ENCODE assay signal across 32 cellular contexts in the genomic region with DNA sequence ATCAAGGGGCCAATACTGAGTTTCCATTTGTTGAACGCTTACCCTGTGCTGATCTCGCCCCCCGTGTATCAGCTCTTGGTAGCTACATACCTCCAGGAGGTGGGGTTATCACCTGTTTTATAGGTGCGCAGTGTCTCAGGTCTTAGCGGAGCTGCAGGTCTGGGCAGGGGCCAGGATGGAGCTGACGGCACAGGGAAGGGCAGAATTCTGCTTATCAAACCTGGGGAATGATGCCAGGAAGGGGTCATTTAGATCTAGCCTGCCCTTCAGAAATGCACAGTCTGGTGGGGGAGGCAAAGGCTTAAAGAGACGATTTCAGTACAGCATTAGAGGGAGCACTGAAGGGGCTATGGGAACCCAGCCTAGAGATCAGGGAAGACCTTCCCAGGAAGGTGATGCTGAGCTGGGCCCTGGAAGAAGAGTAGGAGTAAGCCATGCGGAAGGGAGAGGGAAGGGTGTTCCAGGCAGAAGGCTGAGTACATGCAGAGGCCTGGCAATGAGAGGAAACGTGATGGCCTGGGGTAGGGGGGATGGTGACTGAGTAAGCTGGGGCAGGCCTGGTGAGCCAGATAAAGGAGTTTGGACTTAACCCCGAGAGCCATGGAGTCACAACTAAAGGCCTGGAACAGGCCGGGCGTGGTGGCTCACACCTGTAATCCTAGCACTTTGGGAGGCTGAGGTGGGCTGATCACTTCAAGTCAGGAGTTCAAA. TPM values are rescaled to one million over a fixed set of nuclear protein-coding genes. Genes with fewer than 3 reads are reported as not detected.
DNase-seq lines count a peak whose midpoint lies in the region; ATAC-seq and TF ChIP-seq lines count a peak whose summit lies in the region.
"Had no signal": no experiment of that assay in that cellular context is flagged by ENCODE, and none has a peak within 500 bp of the region (broad histone marks: within the 10 kb centered on the region; RNA-seq: fewer than 3 reads in every experiment).

No MANE protein-coding gene starts in this region.

- no peak for TF ChIP-seq CTCF in right atrium auricular region (IDR thresholded peaks at IDR 0.05)
- TF ChIP-seq CTCF in foreskin keratinocyte (conservative IDR thresholded peaks at IDR 0.05) = no peak
- no peak for TF ChIP-seq CTCF in type B pancreatic cell (conservative IDR thresholded peaks at IDR 0.05)

- intact Hi-C loops in left cardiac atrium (cut with DNase I) = no loop called here

- no peaks in the 10 kb centered on the region for H3K9me3 ChIP-seq in right atrium auricular region
- H3K9me3 ChIP-seq: thyroid gland had no signal

- H3K27ac ChIP-seq in right atrium auricular region (no peak overlapping the region), foreskin keratinocyte (peak overlapping the region; percentile 42)
- H3K27ac ChIP-seq: SK-N-MC, thyroid gland had no signal

- H3K4me3 Mint-ChIP-seq in type B pancreatic cell = peak overlapping the region; percentile 44
- H3K4me3 Mint-ChIP-seq: activated CD4-positive, alpha-beta T cell treated with anti-CD3 and anti-CD28 coated beads for 36 hours; activated CD8-positive, alpha-beta T cell treated with anti-CD3 and anti-CD28 coated beads, Interleukin-2, amount 10 ng/mL, durations not matched to agents 7 days and 5 days; activated naive CD8-positive, alpha-beta T cell; CD4-positive, CD25-positive, alpha-beta regulatory T cell; naive B cell; stimulated activated naive CD8-positive, alpha-beta T cell treated with anti-CD3 and anti-CD28 coated beads, Interleukin-15, amount 100 ng/mL, for 72 hours; T-helper 17 cell had no signal

- H3K4me1 ChIP-seq in right atrium auricular region = peaks cover 0 to 12% of the 10 kb centered on the region in 2 donors
- peaks cover 39% of the 10 kb centered on the region for H3K4me1 ChIP-seq in foreskin keratinocyte

- ATAC-seq in left cardiac atrium (no peak), foreskin keratinocyte (peak; percentile 20)
- ATAC-seq: activated CD4-positive, alpha-beta T cell treated with anti-CD3 and anti-CD28 coated beads for 36 hours; activated CD8-positive, alpha-beta T cell treated with anti-CD3 and anti-CD28 coated beads, Interleukin-2, amount 10 ng/mL, durations not matched to agents 7 days and 5 days; left ventricle myocardium superior; stimulated activated naive CD8-positive, alpha-beta T cell treated with anti-CD3 and anti-CD28 coated beads, Interleukin-15, amount 100 ng/mL, for 72 hours; T-helper 17 cell had no signal

- no peak overlapping the region for H3K4me3 ChIP-seq in right atrium auricular region
- H3K4me3 ChIP-seq: SK-N-MC, thyroid gland had no signal

- no peaks in the 10 kb centered on the region for H3K27me3 ChIP-seq in right atrium auricular region
- no peaks in the 10 kb centered on the region for H3K27me3 ChIP-seq in foreskin keratinocyte
- H3K27me3 ChIP-seq: thyroid gland had no signal

- H3K27ac Mint-ChIP-seq in type B pancreatic cell = peak overlapping the region; percentile 79
- H3K27ac Mint-ChIP-seq: activated CD4-positive, alpha-beta T cell treated with anti-CD3 and anti-CD28 coated beads for 36 hours; activated CD8-positive, alpha-beta T cell treated with anti-CD3 and anti-CD28 coated beads, Interleukin-2, amount 10 ng/mL, durations not matched to agents 7 days and 5 days; activated naive CD8-positive, alpha-beta T cell; T-helper 17 cell had no signal

- no peaks in the 10 kb centered on the region for H3K36me3 Mint-ChIP-seq in type B pancreatic cell
- H3K36me3 Mint-ChIP-seq: activated naive CD8-positive, alpha-beta T cell; CD4-positive, CD25-positive, alpha-beta regulatory T cell had no signal

- peaks cover 17% of the 10 kb centered on the region for H3K4me1 Mint-ChIP-seq in type B pancreatic cell (ENCODE audit: unreplicated experiment)
- H3K4me1 Mint-ChIP-seq: activated CD4-positive, alpha-beta T cell treated with anti-CD3 and anti-CD28 coated beads for 36 hours; CD4-positive, CD25-positive, alpha-beta regulatory T cell; T-helper 17 cell had no signal

- peaks cover 5% of the 10 kb centered on the region for H3K36me3 ChIP-seq in right atrium auricular region

- peaks cover 2% of the 10 kb centered on the region for H3K27me3 Mint-ChIP-seq in type B pancreatic cell
- H3K27me3 Mint-ChIP-seq: activated CD4-positive, alpha-beta T cell treated with anti-CD3 and anti-CD28 coated beads for 36 hours; naive B cell; stimulated activated naive CD8-positive, alpha-beta T cell treated with anti-CD3 and anti-CD28 coated beads, Interleukin-15, amount 100 ng/mL, for 72 hours had no signal

- DNase-seq in left cardiac atrium = peak; percentile 9
- no peak for DNase-seq in right atrium auricular region (ENCODE audit: low spot score)
- DNase-seq in foreskin keratinocyte = peak; percentile 73 to 86
- no peak for DNase-seq in type B pancreatic cell (ENCODE audit: extremely low spot score, unreplicated experiment)
- DNase-seq in NCI-H1105 treated with DMSO at 0.1 percent for 48 hours (lab: John Stamatoyannopoulos, UW) = no peak
- DNase-seq in NOMO-1 treated with dmso at 0.1 percent for 144 hours (lab: John Stamatoyannopoulos, UW; ENCODE audit: unreplicated experiment) = no peak
- DNase-seq: activated CD4-positive, alpha-beta T cell treated with anti-CD3 and anti-CD28 coated beads for 36 hours; activated CD8-positive, alpha-beta T cell treated with anti-CD3 and anti-CD28 coated beads, Interleukin-2, amount 10 ng/mL, durations not matched to agents 7 days and 5 days; activated effector memory CD4-positive, alpha-beta T cell treated with Interleukin-2 at 50 U/mL for 16 hours; CD4-positive, CD25-positive, alpha-beta regulatory T cell; central memory CD4-positive, alpha-beta T cell; dermis blood vessel endothelial cell; GOT3; Karpas-422; left ventricle myocardium superior; naive B cell; NCI-H1436; NCI-H2107; NCI-H774; small intestine; stimulated activated CD4-positive, alpha-beta T cell treated with anti-CD3 and anti-CD28 coated beads, Interleukin-1b, Interleukin-23, amount 100 ng/mL, for 48 hours; stimulated activated CD8-positive, alpha-beta memory T cell treated with anti-CD3 and anti-CD28 coated beads, Interleukin-4, amount 100 ng/mL, for 48 hours; stimulated activated naive CD8-positive, alpha-beta T cell treated with anti-CD3 and anti-CD28 coated beads, Interleukin-15, amount 100 ng/mL, for 72 hours; T-helper 17 cell; thyroid gland had no signal

- H3K9me3 Mint-ChIP-seq in type B pancreatic cell = no peaks in the 10 kb centered on the region
- H3K9me3 Mint-ChIP-seq: CD4-positive, CD25-positive, alpha-beta regulatory T cell; naive B cell; stimulated activated naive CD8-positive, alpha-beta T cell treated with anti-CD3 and anti-CD28 coated beads, Interleukin-15, amount 100 ng/mL, for 72 hours had no signal

RNA-seq across cellular contexts. Expression of gene OLFML2A, which starts 31.5 kb away (rescaled TPM):
- total RNA-seq in left cardiac atrium = 10 to 100 TPM; 19.4 to 24.6 TPM
- 10 to 100 TPM; 41.2 to 53.2 TPM for total RNA-seq in right atrium auricular region
- 1.3 and 3.1 TPM in 2 replicates for total RNA-seq in foreskin keratinocyte
- polyA plus RNA-seq in foreskin keratinocyte = 0.51 and 1.5 TPM in 2 replicates
- 6.3 and 10.8 TPM in 2 replicates for total RNA-seq in type B pancreatic cell (ENCODE audit: low replicate concordance)
- total RNA-seq: activated CD8-positive, alpha-beta T cell treated with anti-CD3 and anti-CD28 coated beads, Interleukin-2, amount 10 ng/mL, durations not matched to agents 7 days and 5 days; CD4-positive, CD25-positive, alpha-beta regulatory T cell; T-helper 17 cell had no signal
- polyA plus RNA-seq: CD4-positive, CD25-positive, alpha-beta regulatory T cell had no signal

RNA-seq across cellular contexts. Expression of gene NR6A1, which starts 37.3 kb away (rescaled TPM):
- total RNA-seq in left cardiac atrium = 1 to 10 TPM; 1.2 to 1.3 TPM
- total RNA-seq in right atrium auricular region = 1 to 10 TPM; 1.9 to 2.6 TPM
- 0.68 and 1.0 TPM in 2 replicates for total RNA-seq in foreskin keratinocyte
- polyA plus RNA-seq in foreskin keratinocyte = 0.18 and 0.39 TPM in 2 replicates
- 6.5 and 10.0 TPM in 2 replicates for total RNA-seq in type B pancreatic cell (ENCODE audit: low replicate concordance)
- polyA plus RNA-seq: CD4-positive, CD25-positive, alpha-beta regulatory T cell had no signal

RNA-seq across cellular contexts. Expression of gene WDR38, which starts 44.9 kb away (rescaled TPM):
- total RNA-seq in left cardiac atrium (not detected), right atrium auricular region (not detected), foreskin keratinocyte (not detected in 2 replicates), type B pancreatic cell (ENCODE audit: low replicate concordance) (0.75 TPM in 1 of 2 replicates, not detected in the other)
- not detected in 2 replicates for polyA plus RNA-seq in foreskin keratinocyte
- total RNA-seq: A172; activated CD4-positive, alpha-beta T cell treated with anti-CD3 and anti-CD28 coated beads for 36 hours; activated CD8-positive, alpha-beta T cell treated with anti-CD3 and anti-CD28 coated beads, Interleukin-2, amount 10 ng/mL, durations not matched to agents 7 days and 5 days; CD4-positive, CD25-positive, alpha-beta regulatory T cell; Daoy; dermis blood vessel endothelial cell; glomerular endothelial cell; left ventricle myocardium superior; osteoblast; renal cortical epithelial cell; T-helper 17 cell had no signal
- polyA plus RNA-seq: CD4-positive, CD25-positive, alpha-beta regulatory T cell; small intestine had no signal

RNA-seq across cellular contexts. Expression of gene RPL35, which starts 53.4 kb away (rescaled TPM):
- total RNA-seq in left cardiac atrium (100 to 1,000 TPM; 814 to 826 TPM), right atrium auricular region (1,000 to 10,000 TPM in 1 of 2 donors, 100 to 1,000 TPM in 1; 846 to 1,378 TPM), foreskin keratinocyte (2,922 and 2,928 TPM in 2 replicates), type B pancreatic cell (ENCODE audit: low replicate concordance) (1,370 and 1,381 TPM in 2 replicates)
- 4,502 and 4,687 TPM in 2 replicates for polyA plus RNA-seq in foreskin keratinocyte

RNA-seq across cellular contexts. Expression of gene ARPC5L, which starts 53.5 kb away (rescaled TPM):
- total RNA-seq in left cardiac atrium (10 to 100 TPM; 31.3 to 41.6 TPM), right atrium auricular region (10 to 100 TPM; 21.7 to 23.5 TPM), foreskin keratinocyte (67.0 and 74.9 TPM in 2 replicates), type B pancreatic cell (ENCODE audit: low replicate concordance) (37.9 and 38.9 TPM in 2 replicates)
- polyA plus RNA-seq in foreskin keratinocyte = 128 and 129 TPM in 2 replicates

Comparison
In these comparisons a context has a peak if more than half of its experiments do, and no peak if none do; other contexts are left out.
1. DNase-seq: peak in left cardiac atrium (single experiment) and foreskin keratinocyte (2 of 2); none in right atrium auricular region (single experiment), type B pancreatic cell (single experiment), NCI-H1105 treated with DMSO at 0.1 percent for 48 hours (single experiment) and NOMO-1 treated with dmso at 0.1 percent for 144 hours (single experiment).